8 cellular contexts compared by ENCODE assay signal in the genomic region with DNA sequence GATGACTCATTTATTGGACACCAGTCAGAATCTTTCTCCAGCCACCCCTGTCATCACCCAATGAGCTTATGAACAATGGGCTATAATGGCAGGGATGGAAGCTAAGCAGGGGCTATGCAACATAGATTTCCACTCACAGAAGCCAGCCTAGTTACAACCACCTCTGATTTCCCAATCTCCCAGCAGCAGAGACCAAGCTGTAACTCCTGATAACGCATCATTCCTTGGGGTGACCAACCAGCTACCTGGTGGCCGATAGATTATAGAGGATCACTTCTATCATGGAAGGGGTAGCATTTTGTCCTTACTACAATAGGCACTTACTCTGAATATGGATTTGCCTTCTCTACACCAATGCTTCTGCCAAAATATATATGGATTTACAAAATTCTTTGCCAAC.
"Had no signal": no experiment of that assay in that cellular context is flagged by ENCODE, and none has a peak within 500 bp of the region (broad histone marks: within the 10 kb centered on the region; RNA-seq: fewer than 3 reads in every experiment).

No MANE protein-coding gene starts in this region.

- FAIRE-seq: G401.6, GM12878, GM12891, GM12892, GM18507, GM19239 had no signal

- DNase-seq: GDM1, GF-D8 had no signal

- ATAC-seq: GM12878 had no signal

- H3K4me3 ChIP-seq: GM12878 had no signal
